ENCODE assay signal across 27 cellular contexts in genomic region chr3:47954562-47954961, GRCh38.
DNase-seq lines count a peak whose midpoint lies in the region; ATAC-seq, FAIRE-seq and TF ChIP-seq lines count a peak whose summit lies in the region.
"Had no signal": no experiment of that assay in that cellular context is flagged by ENCODE, and none has a peak within 500 bp of the region (broad histone marks: within the 10 kb centered on the region; RNA-seq: fewer than 3 reads in every experiment).

No MANE protein-coding gene starts in this region.

- peaks cover 12% of the 10 kb centered on the region for H3K4me1 Mint-ChIP-seq in Calu3 (ENCODE audit: low read depth, unreplicated experiment)

- H3K9me2 ChIP-seq in SK-N-SH, result no peaks in the 10 kb centered on the region

- peaks cover 79% of the 10 kb centered on the region for H3K79me2 ChIP-seq in SK-N-SH (ENCODE audit: insufficient read depth)

- peaks cover 7% of the 10 kb centered on the region for H3K36me3 Mint-ChIP-seq in Calu3 (ENCODE audit: insufficient read depth, unreplicated experiment)

- TF ChIP-seq EP300 in SK-N-SH (IDR thresholded peaks at IDR 0.05; ENCODE audit: borderline replicate concordance in 1 of 2, low read depth in 1 of 2, low read length in 1 of 2), result no peak

- H3K27ac Mint-ChIP-seq in Calu3 (ENCODE audit: unreplicated experiment), result no peak overlapping the region
- H3K27ac Mint-ChIP-seq: activated CD8-positive, alpha-beta T cell treated with anti-CD3 and anti-CD28 coated beads for 36 hours; dendritic cell treated with granulocyte-macrophage colony-stimulating factor and Interleukin-4, amounts not matched to agents 40 ng/mL and 50 ng/mL, for 4 days; stimulated activated naive CD8-positive, alpha-beta T cell treated with anti-CD3 and anti-CD28 coated beads, Interleukin-15, Interleukin-2, amounts not matched to agents 100 ng/mL and 50 ng/mL, for 24 hours had no signal

- no peaks in the 10 kb centered on the region for H3F3A ChIP-seq in SK-N-SH (replicated peaks; ENCODE audit: insufficient read depth)

- ATAC-seq in right lobe of liver, result peak; percentile 79 to 91 (median 87)
- ATAC-seq in HG03521 (IDR thresholded peaks at IDR 0.05; ENCODE audit: unreplicated experiment), result no peak
- ATAC-seq in GM18517 (IDR thresholded peaks at IDR 0.05; ENCODE audit: unreplicated experiment), result no peak
- ATAC-seq: activated CD4-positive, CD25-positive, alpha-beta regulatory T cell treated with anti-CD3 and anti-CD28 coated beads, Interleukin-2, amount 50 U/mL, for 24 hours; activated CD8-positive, alpha-beta T cell treated with anti-CD3 and anti-CD28 coated beads for 36 hours had no signal

- no peaks in the 10 kb centered on the region for H3K9me3 Mint-ChIP-seq in Calu3 (ENCODE audit: low read depth, unreplicated experiment)
- H3K9me3 Mint-ChIP-seq: activated CD8-positive, alpha-beta T cell treated with anti-CD3 and anti-CD28 coated beads for 36 hours; dendritic cell treated with granulocyte-macrophage colony-stimulating factor and Interleukin-4, amounts not matched to agents 40 ng/mL and 50 ng/mL, for 4 days; stimulated activated naive CD8-positive, alpha-beta T cell treated with anti-CD3 and anti-CD28 coated beads, Interleukin-15, Interleukin-2, amounts not matched to agents 100 ng/mL and 50 ng/mL, for 24 hours had no signal

- H4K20me1 ChIP-seq in SK-N-SH (ENCODE audit: insufficient read depth), result peaks cover 36% of the 10 kb centered on the region

- H3K36me3 ChIP-seq in SK-N-SH (replicated peaks in 1 of 2; ENCODE audit: control insufficient read depth in 1 of 2, insufficient read depth in 2 of 2, low read length in 1 of 2), result peaks cover 0 to 5% of the 10 kb centered on the region in 2 experiments
- H3K36me3 ChIP-seq in right lobe of liver, result no peaks in the 10 kb centered on the region
- no peaks in the 10 kb centered on the region for H3K36me3 ChIP-seq in small intestine (ENCODE audit: control insufficient read depth in 2 of 2, insufficient read depth in 2 of 2, low read length in 2 of 2)

- 100% methylated on average over 1 of the region's 1 CpG for WGBS in SK-N-SH (ENCODE audit: low lambda C conversion rate)
- WGBS in right lobe of liver (ENCODE audit: insufficient coverage, low coverage, low lambda C conversion rate, missing lambda C conversion rate), result 50% methylated on average over 1 of the region's 1 CpG
- 22 to 70% (median 38%) methylated on average over 1 of the region's 1 CpG for WGBS in small intestine, 3 donors

- intact Hi-C loops in Calu3 (cut with micrococcal nuclease; ENCODE audit: unreplicated experiment), result loop anchor here (5.0 kb wide), 1 partner anchor 42 kb away; no protein-coding TSS in a partner anchor
- intact Hi-C loops in right lobe of liver (cut with DNase I), result no loop called here

- FAIRE-seq in small intestine (lab: Jason Lieb, UNC), result no peak
- FAIRE-seq: GM12891 had no signal

- TF ChIP-seq CTCF in Calu3 (IDR thresholded peaks at IDR 0.05; ENCODE audit: unreplicated experiment), result no peak
- TF ChIP-seq CTCF in SK-N-SH (IDR thresholded peaks at IDR 0.05), result no peak
- no peak for TF ChIP-seq CTCF in right lobe of liver (IDR thresholded peaks at IDR 0.05)

- TF ChIP-seq POLR2A in erythroblast (IDR thresholded peaks at IDR 0.05; ENCODE audit: low read length), result no peak
- TF ChIP-seq POLR2A in right lobe of liver (IDR thresholded peaks at IDR 0.05), result no peak

- DNase-seq in Calu3, result peak; percentile 3
- peak; percentile 21 for DNase-seq in SK-N-SH
- DNase-seq in erythroblast (lab: John Stamatoyannopoulos, UW), result peak; percentile 51 to 80
- DNase-seq in right lobe of liver, result no peak
- no peak for DNase-seq in activated naive CD4-positive, alpha-beta T cell (lab: John Stamatoyannopoulos, UW)
- no peak for DNase-seq in small intestine
- DNase-seq: activated CD8-positive, alpha-beta T cell treated with anti-CD3 and anti-CD28 coated beads for 36 hours; activated gamma-delta T cell; activated T-cell treated with anti-CD3 and anti-CD28 coated beads for 4 hours; amniotic stem cell; caudate nucleus; GOT3; hypothalamus; NCI-H1092 treated with DMSO at 0.1 percent for 48 hours; NCI-H2081; NCI-H510A; NK-92 treated with Interleukin-12 subunit alpha and Interleukin-12 subunit beta, amount 100 ng/mL, for 24 hours; retina; stimulated activated CD4-positive, alpha-beta T cell treated with anti-CD3 and anti-CD28 coated beads, Interleukin-12 subunit alpha, Interleukin-12 subunit beta, amount 100 ng/mL, for 4 hours; trophoblast cell had no signal

- H3K9me3 ChIP-seq in SK-N-SH (no peaks in the 10 kb centered on the region), right lobe of liver (no peaks in the 10 kb centered on the region), small intestine (ENCODE audit: control insufficient read depth, low read depth) (no peaks in the 10 kb centered on the region)

- H3K4me3 ChIP-seq in SK-N-SH (ENCODE audit: low read depth in 2 of 2, low read length in 1 of 2), result no peak overlapping the region
- H3K4me3 ChIP-seq in right lobe of liver, result no peak overlapping the region
- no peak overlapping the region for H3K4me3 ChIP-seq in small intestine (ENCODE audit: low read depth in 1 of 2, low read length in 2 of 2)
- H3K4me3 ChIP-seq: SK-N-MC had no signal

- no TSS peak for BruUV-seq in Calu3 (replicated peaks; lab: Mats Ljungman, UMichigan)

- H3K9ac ChIP-seq in SK-N-SH, result no peak overlapping the region

- H3K4me3 Mint-ChIP-seq in Calu3 (ENCODE audit: low read depth, unreplicated experiment), result no peak overlapping the region
- H3K4me3 Mint-ChIP-seq: activated CD8-positive, alpha-beta T cell treated with anti-CD3 and anti-CD28 coated beads for 36 hours; dendritic cell treated with granulocyte-macrophage colony-stimulating factor and Interleukin-4, amounts not matched to agents 40 ng/mL and 50 ng/mL, for 4 days; stimulated activated naive CD8-positive, alpha-beta T cell treated with anti-CD3 and anti-CD28 coated beads, Interleukin-15, Interleukin-2, amounts not matched to agents 100 ng/mL and 50 ng/mL, for 24 hours had no signal

- no peak overlapping the region for H2AFZ ChIP-seq in SK-N-SH (ENCODE audit: low read depth)

- H3K27ac ChIP-seq in SK-N-SH (ENCODE audit: low read depth in 2 of 2, low read length in 1 of 2) (no peak overlapping the region), right lobe of liver (peak overlapping the region in 1 of 3 donors; percentile 18), small intestine (ENCODE audit: low read depth in 1 of 2, low read length in 1 of 2) (no peak overlapping the region)
- H3K27ac ChIP-seq: SK-N-MC had no signal

- POLR2A ChIA-PET in SK-N-SH (lab: Yijun Ruan, JAX), result no interaction called here

- H3K27me3 ChIP-seq in SK-N-SH (ENCODE audit: insufficient read depth), result no peaks in the 10 kb centered on the region
- H3K27me3 ChIP-seq in right lobe of liver, result no peaks in the 10 kb centered on the region
- H3K27me3 ChIP-seq in small intestine (ENCODE audit: control insufficient read depth in 2 of 2, insufficient read depth in 2 of 2, low read length in 2 of 2), result no peaks in the 10 kb centered on the region

- TF ChIP-seq RAD21 in SK-N-SH (IDR thresholded peaks at IDR 0.05; ENCODE audit: low read length), result no peak

- CTCF ChIA-PET in Calu3 (lab: Charles Lee) (interaction anchor here (0.6 to 1.3 kb wide), 2 partner anchors 36 to 119 kb away, joined by 3 to 5 read pairs; no protein-coding TSS in a partner anchor), SK-N-SH (lab: Yijun Ruan, JAX) (interaction anchor here (1.0 to 1.7 kb wide), 5 partner anchors 8 to 197 kb away, joined by 3 to 5 read pairs (median 3); no protein-coding TSS in a partner anchor)

- H3K4me2 ChIP-seq in SK-N-SH, result no peak overlapping the region

- H3K4me1 ChIP-seq in SK-N-SH (ENCODE audit: control insufficient read depth in 1 of 2, insufficient read depth in 2 of 2, low read depth in 1 of 2, low read length in 1 of 2) (no peaks in the 10 kb centered on the region), right lobe of liver (peaks cover 0 to 9% (median 4%) of the 10 kb centered on the region in 4 donors), small intestine (ENCODE audit: control insufficient read depth in 2 of 2, insufficient read depth in 1 of 2, low read depth in 1 of 2, low read length in 1 of 2) (peaks cover 0 to 4% of the 10 kb centered on the region in 2 donors)

- no peaks in the 10 kb centered on the region for H3K27me3 Mint-ChIP-seq in Calu3 (ENCODE audit: unreplicated experiment)
- H3K27me3 Mint-ChIP-seq: activated CD8-positive, alpha-beta T cell treated with anti-CD3 and anti-CD28 coated beads for 36 hours; dendritic cell treated with granulocyte-macrophage colony-stimulating factor and Interleukin-4, amounts not matched to agents 40 ng/mL and 50 ng/mL, for 4 days; stimulated activated naive CD8-positive, alpha-beta T cell treated with anti-CD3 and anti-CD28 coated beads, Interleukin-15, Interleukin-2, amounts not matched to agents 100 ng/mL and 50 ng/mL, for 24 hours had no signal

TF ChIP-seq in SK-N-SH, 30 proteins besides CTCF, POLR2A, EP300 and RAD21 (continues in another document):
- TF ChIP-seq JUND (IDR thresholded peaks at IDR 0.05) (no peak), CHD2 (IDR thresholded peaks at IDR 0.05; ENCODE audit: low read length, partially characterized antibody) (no peak), GATA2 (CRISPR knock-in tag; IDR thresholded peaks at IDR 0.05) (no peak), USF2 (IDR thresholded peaks at IDR 0.05; ENCODE audit: borderline replicate concordance, low read depth, low read length) (no peak), GABPA (IDR thresholded peaks at IDR 0.05; ENCODE audit: low read depth) (no peak), RCOR1 (IDR thresholded peaks at IDR 0.05; ENCODE audit: low read length) (no peak), USF1 (IDR thresholded peaks at IDR 0.05; ENCODE audit: borderline replicate concordance, low read depth) (no peak), SMC3 (IDR thresholded peaks at IDR 0.05; ENCODE audit: low read depth, low read length) (no peak)

Comparison
In these comparisons a context has a peak if more than half of its experiments do, and no peak if none do; other contexts are left out.
1. DNase-seq: peak in Calu3 (single experiment), SK-N-SH (single experiment) and erythroblast (2 of 2); none in right lobe of liver (0 of 3), activated naive CD4-positive, alpha-beta T cell (0 of 4) and small intestine (single experiment).
2. ATAC-seq: peak in right lobe of liver (4 of 4); none in HG03521 (single experiment) and GM18517 (single experiment).